17 cellular contexts compared by ENCODE assay signal in genomic region chr13:85665286-85665685, GRCh38.
DNase-seq lines count a peak whose midpoint lies in the region; ATAC-seq, FAIRE-seq and TF ChIP-seq lines count a peak whose summit lies in the region.
"Had no signal": no experiment of that assay in that cellular context is flagged by ENCODE, and none has a peak within 500 bp of the region (broad histone marks: within the 10 kb centered on the region; RNA-seq: fewer than 3 reads in every experiment).

No MANE protein-coding gene starts in this region.

- H3K9me3 ChIP-seq in heart left ventricle: peaks cover 0 to 2% (median 0%) of the 10 kb centered on the region in 12 donors
- H3K9me3 ChIP-seq: neutrophil, SJSA1 had no signal

- H3K4me3 ChIP-seq in bronchial epithelial cell (ENCODE audit: low read depth, low read length) (no peak overlapping the region), retinal pigment epithelial cell (ENCODE audit: low read length) (no peak overlapping the region), heart left ventricle (no peak overlapping the region)
- H3K4me3 ChIP-seq: cardiac muscle cell, SJSA1 had no signal

- H3K36me3 ChIP-seq in bronchial epithelial cell (ENCODE audit: control insufficient read depth, insufficient read depth, low read length) (no peaks in the 10 kb centered on the region), heart left ventricle (no peaks in the 10 kb centered on the region)
- H3K36me3 ChIP-seq: cardiac muscle cell, neutrophil, SJSA1 had no signal

- FAIRE-seq in bronchial epithelial cell (lab: Jason Lieb, UNC): no peak

- H3K27me3 ChIP-seq in bronchial epithelial cell (ENCODE audit: control insufficient read depth, insufficient read depth, low read length): no peaks in the 10 kb centered on the region
- H3K27me3 ChIP-seq in heart left ventricle: no peaks in the 10 kb centered on the region
- H3K27me3 ChIP-seq: cardiac muscle cell, neutrophil, SJSA1 had no signal

- TF ChIP-seq CTCF in bronchial epithelial cell (IDR thresholded peaks at IDR 0.05; ENCODE audit: insufficient read depth, low read length, severe bottlenecking): no peak
- TF ChIP-seq CTCF in retinal pigment epithelial cell (conservative IDR thresholded peaks at IDR 0.05; ENCODE audit: low read depth, low read length): no peak
- TF ChIP-seq CTCF in heart left ventricle (IDR thresholded peaks at IDR 0.05): no peak

- intact Hi-C loops in heart left ventricle (cut with DNase I): no loop called here

- no peak overlapping the region for H3K27ac ChIP-seq in heart left ventricle
- H3K27ac ChIP-seq: cardiac muscle cell, HL-60, neutrophil, SJSA1 had no signal

- no peaks in the 10 kb centered on the region for H3K4me1 ChIP-seq in heart left ventricle
- H3K4me1 ChIP-seq: SJSA1 had no signal

- DNase-seq in NCI-H2107 treated with DMSO at 0.1 percent for 48 hours (lab: John Stamatoyannopoulos, UW; ENCODE audit: unreplicated experiment) (peak; percentile 52), NCI-H2107 (lab: John Stamatoyannopoulos, UW) (no peak), NCI-H460 (ENCODE audit: extremely low read depth, low read depth) (peak; percentile 22), bronchial epithelial cell (ENCODE audit: low read depth) (peak; percentile 87), retinal pigment epithelial cell (ENCODE audit: low read depth) (peak; percentile 35), heart left ventricle (no peak), NCI-H2081 treated with DMSO at 0.1 percent for 48 hours (lab: John Stamatoyannopoulos, UW) (no peak)
- no peak for DNase-seq in stimulated activated CD4-positive, alpha-beta T cell treated with anti-CD3 and anti-CD28 coated beads, Interleukin-2, amount 100 ng/mL, for 24 hours
- DNase-seq: activated CD4-positive, alpha-beta T cell treated with anti-CD3 and anti-CD28 coated beads for 1 hour; DMS79 treated with DMSO at 0.1 percent for 48 hours; NCI-H187 had no signal

- no peak for TF ChIP-seq POLR2A in heart left ventricle (IDR thresholded peaks at IDR 0.05)

- 58 to 67% (median 63%) methylated on average over 4 of the region's 4 CpGs for WGBS in heart left ventricle, 4 donors

- ATAC-seq in heart left ventricle: no peak
- ATAC-seq: activated T-helper 17 cell treated with anti-CD3 and anti-CD28 coated beads, Interleukin-2, amount 50 U/mL, for 72 hours; left lobe of liver had no signal

Comparison
In these comparisons a context has a peak if more than half of its experiments do, and no peak if none do; other contexts are left out.
1. DNase-seq: peak in NCI-H2107 treated with DMSO at 0.1 percent for 48 hours (single experiment), NCI-H460 (single experiment), bronchial epithelial cell (single experiment) and retinal pigment epithelial cell (single experiment); none in NCI-H2107 (single experiment), stimulated activated CD4-positive, alpha-beta T cell treated with anti-CD3 and anti-CD28 coated beads, Interleukin-2, amount 100 ng/mL, for 24 hours (0 of 2), heart left ventricle (0 of 5) and NCI-H2081 treated with DMSO at 0.1 percent for 48 hours (single experiment).